ENCODE assay signal across 8 cellular contexts in genomic region chr19:45405435-45406164, GRCh38. TPM values are rescaled to one million over a fixed set of nuclear protein-coding genes. Genes with fewer than 3 reads are reported as not detected.
DNase-seq lines count a peak whose midpoint lies in the region; ATAC-seq and TF ChIP-seq lines count a peak whose summit lies in the region.

No MANE protein-coding gene starts in this region.

- DNase-seq in COLO829 (ENCODE audit: low spot score) (peak; percentile 98), HS-5 (ENCODE audit: low read depth) (peak; percentile 92), NT2/D1 (ENCODE audit: low read depth, low spot score) (no peak), endothelial cell (ENCODE audit: low spot score) (peak; percentile 81), middle frontal gyrus (ENCODE audit: extremely low spot score, low spot score) (peak; percentile 75)
- DNase-seq in activated CD8-positive, alpha-beta memory T cell treated with anti-CD3 and anti-CD28 coated beads, Interleukin-2, amount 50 U/mL, for 24 hours (ENCODE audit: extremely low read depth) = peak; percentile 62
- peak; percentile 70 to 73 for DNase-seq in stimulated activated CD8-positive, alpha-beta memory T cell treated with anti-CD3 and anti-CD28 coated beads, Interleukin-15, amount 100 ng/mL, for 48 hours (ENCODE audit: low read depth in 2 of 2)

- H3K4me3 Mint-ChIP-seq in endothelial cell (ENCODE audit: unreplicated experiment) = peak overlapping the region; percentile 96

- H3K9me3 ChIP-seq in NT2/D1 (ENCODE audit: insufficient read depth, low read length) = no peaks in the 10 kb centered on the region

- ATAC-seq in GM19467 (IDR thresholded peaks at IDR 0.05; ENCODE audit: unreplicated experiment) = peak; percentile 35

- no peaks in the 10 kb centered on the region for H3K9me3 Mint-ChIP-seq in endothelial cell (ENCODE audit: unreplicated experiment)

- peak overlapping the region; percentile 98 for H3K27ac Mint-ChIP-seq in endothelial cell (ENCODE audit: unreplicated experiment)

- peaks cover 28% of the 10 kb centered on the region for H3K36me3 ChIP-seq in NT2/D1 (ENCODE audit: insufficient read depth, insufficient read length, low read length)

- peak overlapping the region; percentile 94 for H3K9ac ChIP-seq in NT2/D1 (ENCODE audit: insufficient read length, low read depth)

- no peaks in the 10 kb centered on the region for H3K27me3 ChIP-seq in NT2/D1 (ENCODE audit: insufficient read depth, insufficient read length)

- peaks cover 13% of the 10 kb centered on the region for H3K4me1 Mint-ChIP-seq in endothelial cell (ENCODE audit: unreplicated experiment)

- peak overlapping the region; percentile 99 for H3K4me3 ChIP-seq in NT2/D1 (ENCODE audit: insufficient read length, low read depth)

- H3K27me3 Mint-ChIP-seq in endothelial cell (ENCODE audit: unreplicated experiment) = peaks cover 12% of the 10 kb centered on the region

- no peak for TF ChIP-seq CTCF in endothelial cell (IDR thresholded peaks at IDR 0.05; ENCODE audit: unreplicated experiment)

- peaks cover 10% of the 10 kb centered on the region for H3K36me3 Mint-ChIP-seq in endothelial cell (ENCODE audit: low read depth, unreplicated experiment)

- H3K4me1 ChIP-seq in NT2/D1 (ENCODE audit: insufficient read depth, insufficient read length) = peaks cover 5% of the 10 kb centered on the region

RNA-seq across cellular contexts. Expression of gene PPP1R13L, which starts 0.7 kb away (rescaled TPM):
- 13.2 TPM for total RNA-seq in endothelial cell (ENCODE audit: unreplicated experiment)

RNA-seq across cellular contexts. Expression of gene POLR1G, which starts 0.8 kb away (rescaled TPM):
- 4.4 TPM for total RNA-seq in endothelial cell (ENCODE audit: unreplicated experiment)

RNA-seq across cellular contexts. Expression of gene ERCC1, which starts 18.1 kb away (rescaled TPM):
- 62.8 TPM for total RNA-seq in endothelial cell (ENCODE audit: unreplicated experiment)

RNA-seq across cellular contexts. Expression of gene ERCC2, which starts 35.2 kb away (rescaled TPM):
- total RNA-seq in endothelial cell (ENCODE audit: unreplicated experiment) = 44.2 TPM
